ENCODE assay signal across 12 cellular contexts in the genomic region with DNA sequence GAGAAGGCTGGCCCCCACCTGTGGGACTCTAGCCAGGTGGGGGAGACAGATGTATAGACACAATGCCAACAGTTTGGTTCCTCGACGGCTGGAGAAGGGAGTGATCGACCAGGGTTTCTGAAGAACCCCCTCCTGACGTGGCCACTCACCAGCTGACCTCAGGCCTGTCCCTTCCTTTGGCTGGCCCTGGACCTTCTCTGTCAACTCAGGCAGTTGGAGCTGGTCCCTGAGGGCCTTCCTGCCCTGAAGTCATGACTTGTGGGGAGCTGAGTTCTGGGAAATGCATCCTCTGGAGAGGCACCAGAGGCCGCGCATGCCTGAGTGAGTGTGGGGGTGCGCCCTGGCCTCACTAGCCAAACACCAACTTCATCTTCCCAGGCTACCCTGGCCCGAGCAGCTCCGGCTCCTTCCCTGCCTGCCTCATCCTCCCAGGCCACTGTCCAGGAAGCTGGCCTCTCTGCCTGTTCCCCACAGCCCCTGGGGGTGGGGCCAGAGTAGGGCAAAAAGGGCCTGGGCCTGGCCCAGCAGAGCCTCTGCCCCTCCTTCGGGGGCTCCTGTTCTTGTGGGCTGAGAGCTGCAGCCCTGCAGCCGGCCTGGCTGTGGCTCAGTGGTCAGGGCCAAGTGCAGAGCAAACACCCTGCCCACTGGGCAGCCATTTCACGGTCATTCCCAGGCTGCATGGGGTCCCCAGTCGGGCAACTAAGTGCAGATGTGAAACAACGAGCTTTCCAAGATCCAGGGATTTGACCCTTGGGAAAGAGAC. TPM values are rescaled to one million over a fixed set of nuclear protein-coding genes. Genes with fewer than 3 reads are reported as not detected.
A peak's percentile ranks its signal among the peaks of the same experiment; 100 is the strongest.
DNase-seq lines count a peak whose midpoint lies in the region; ATAC-seq and TF ChIP-seq lines count a peak whose summit lies in the region.
"Had no signal": no experiment of that assay in that cellular context is flagged by ENCODE, and none has a peak within 500 bp of the region (broad histone marks: within the 10 kb centered on the region; RNA-seq: fewer than 3 reads in every experiment).

No MANE protein-coding gene starts in this region.

- peaks cover 56 to 74% (median 69%) of the 10 kb centered on the region in 4 donors for H3K4me1 ChIP-seq in esophagus muscularis mucosa
- H3K4me1 ChIP-seq in muscle layer of duodenum (ENCODE audit: control insufficient read depth in 1 of 2, insufficient read depth in 2 of 2, low read length in 2 of 2) = peaks cover 4 to 6% of the 10 kb centered on the region in 2 donors
- peaks cover 0 to 11% of the 10 kb centered on the region in 2 donors for H3K4me1 ChIP-seq in uterus

- H3K27ac ChIP-seq in esophagus muscularis mucosa (replicated peaks in 1 of 4) = peak overlapping the region; percentile 84 to 97 (median 92)
- H3K27ac ChIP-seq in muscle layer of duodenum (ENCODE audit: low read length) = peak overlapping the region; percentile 83
- peak overlapping the region; percentile 96 to 97 for H3K27ac ChIP-seq in uterus
- H3K27ac ChIP-seq in WERI-Rb-1 = no peak overlapping the region

- ATAC-seq in activated CD8-positive, alpha-beta T cell treated with anti-CD3 and anti-CD28 coated beads, Interleukin-2, amount 10 ng/mL, durations not matched to agents 7 days and 5 days = no peak
- ATAC-seq in activated CD8-positive, alpha-beta T cell treated with anti-CD3 and anti-CD28 coated beads for 36 hours = no peak
- no peak for ATAC-seq in HG03354 (IDR thresholded peaks at IDR 0.05; ENCODE audit: poor library complexity, severe bottlenecking, unreplicated experiment)

- CTCF ChIA-PET in activated CD8-positive, alpha-beta T cell treated with anti-CD3 and anti-CD28 coated beads, Interleukin-2, amount 10 ng/mL, durations not matched to agents 7 days and 5 days (lab: Charles Lee) = interaction anchor here (1.0 to 3.2 kb wide), 4 partner anchors 13 to 156 kb away, joined by 3 to 14 read pairs (median 4); no protein-coding TSS in a partner anchor
- CTCF ChIA-PET in activated CD8-positive, alpha-beta T cell treated with anti-CD3 and anti-CD28 coated beads for 36 hours (lab: Charles Lee) = interaction anchor here (1.0 to 1.7 kb wide), 4 partner anchors 12 to 171 kb away, joined by 3 to 8 read pairs (median 4); no protein-coding TSS in a partner anchor

- H3K9me3 Mint-ChIP-seq in activated CD8-positive, alpha-beta T cell treated with anti-CD3 and anti-CD28 coated beads, Interleukin-2, amount 10 ng/mL, durations not matched to agents 7 days and 5 days (ENCODE audit: insufficient read depth) = no peaks in the 10 kb centered on the region
- no peaks in the 10 kb centered on the region for H3K9me3 Mint-ChIP-seq in activated CD8-positive, alpha-beta T cell treated with anti-CD3 and anti-CD28 coated beads for 36 hours

- H3K27me3 ChIP-seq in esophagus muscularis mucosa (no peaks in the 10 kb centered on the region), muscle layer of duodenum (ENCODE audit: low read depth, low read length) (no peaks in the 10 kb centered on the region), uterus (no peaks in the 10 kb centered on the region), WERI-Rb-1 (ENCODE audit: insufficient read depth, low read depth, severe bottlenecking) (no peaks in the 10 kb centered on the region)

- H3K36me3 Mint-ChIP-seq in activated CD8-positive, alpha-beta T cell treated with anti-CD3 and anti-CD28 coated beads, Interleukin-2, amount 10 ng/mL, durations not matched to agents 7 days and 5 days (ENCODE audit: low read depth) = no peaks in the 10 kb centered on the region
- no peaks in the 10 kb centered on the region for H3K36me3 Mint-ChIP-seq in activated CD8-positive, alpha-beta T cell treated with anti-CD3 and anti-CD28 coated beads for 36 hours (ENCODE audit: low read depth)

- H3K36me3 ChIP-seq in esophagus muscularis mucosa (no peaks in the 10 kb centered on the region), muscle layer of duodenum (ENCODE audit: control insufficient read depth in 1 of 2, insufficient read depth in 2 of 2, low read length in 2 of 2) (no peaks in the 10 kb centered on the region), uterus (no peaks in the 10 kb centered on the region), WERI-Rb-1 (no peaks in the 10 kb centered on the region)

- intact Hi-C loops in activated CD8-positive, alpha-beta T cell treated with anti-CD3 and anti-CD28 coated beads for 36 hours (cut with micrococcal nuclease) = no loop called here
- intact Hi-C loops in esophagus muscularis mucosa (cut with DNase I) = no loop called here
- intact Hi-C loops in uterus (cut with DNase I; ENCODE audit: low total_unique reads) = loop anchor here (10.0 kb wide), 1 partner anchor 73 kb away; a partner anchor contains a TSS

- no peak overlapping the region for H3K4me3 Mint-ChIP-seq in activated CD8-positive, alpha-beta T cell treated with anti-CD3 and anti-CD28 coated beads, Interleukin-2, amount 10 ng/mL, durations not matched to agents 7 days and 5 days
- no peak overlapping the region for H3K4me3 Mint-ChIP-seq in activated CD8-positive, alpha-beta T cell treated with anti-CD3 and anti-CD28 coated beads for 36 hours

- POLR2A ChIA-PET in activated CD8-positive, alpha-beta T cell treated with anti-CD3 and anti-CD28 coated beads, Interleukin-2, amount 10 ng/mL, durations not matched to agents 7 days and 5 days (lab: Charles Lee) = interaction anchor here (0.6 to 1.1 kb wide), 2 partner anchors 70 to 102 kb away, joined by 3 read pairs; a partner anchor contains a TSS
- POLR2A ChIA-PET in activated CD8-positive, alpha-beta T cell treated with anti-CD3 and anti-CD28 coated beads for 36 hours (lab: Charles Lee) = interaction anchor here (0.6 to 1.3 kb wide), 5 partner anchors 8 to 130 kb away, joined by 3 to 4 read pairs (median 3); no protein-coding TSS in a partner anchor

- 56% methylated on average over 7 of the region's 14 CpGs for WGBS in esophagus muscularis mucosa

- no peak for DNase-seq in activated CD8-positive, alpha-beta T cell treated with anti-CD3 and anti-CD28 coated beads, Interleukin-2, amount 10 ng/mL, durations not matched to agents 7 days and 5 days
- no peak for DNase-seq in activated CD8-positive, alpha-beta T cell treated with anti-CD3 and anti-CD28 coated beads for 36 hours
- DNase-seq in esophagus muscularis mucosa (ENCODE audit: extremely low spot score) (no peak), uterus (peak; percentile 64 to 71), cerebellum (ENCODE audit: low spot score) (no peak), WERI-Rb-1 (no peak)
- DNase-seq: effector CD8-positive, alpha-beta T cell; NCI-H1417 treated with DMSO at 0.1 percent for 48 hours; SHP77; stimulated activated CD4-positive, alpha-beta T cell treated with anti-CD3 and anti-CD28 coated beads, Interleukin-4, amount 100 ng/mL, for 24 hours had no signal

- no peak for TF ChIP-seq CTCF in activated CD8-positive, alpha-beta T cell treated with anti-CD3 and anti-CD28 coated beads for 36 hours (IDR thresholded peaks at IDR 0.05)
- TF ChIP-seq CTCF in esophagus muscularis mucosa (IDR thresholded peaks at IDR 0.05) (no peak), uterus (IDR thresholded peaks at IDR 0.05) (no peak), WERI-Rb-1 (IDR thresholded peaks at IDR 0.05; ENCODE audit: low read depth, low read length) (no peak)

- H3K4me1 Mint-ChIP-seq in activated CD8-positive, alpha-beta T cell treated with anti-CD3 and anti-CD28 coated beads, Interleukin-2, amount 10 ng/mL, durations not matched to agents 7 days and 5 days (ENCODE audit: low read depth) = peaks cover 45% of the 10 kb centered on the region
- H3K4me1 Mint-ChIP-seq in activated CD8-positive, alpha-beta T cell treated with anti-CD3 and anti-CD28 coated beads for 36 hours (ENCODE audit: low read depth) = peaks cover 22% of the 10 kb centered on the region

- no peak overlapping the region for H3K4me3 ChIP-seq in esophagus muscularis mucosa
- H3K4me3 ChIP-seq in muscle layer of duodenum (ENCODE audit: low read depth in 1 of 2, low read length in 2 of 2) = no peak overlapping the region
- no peak overlapping the region for H3K4me3 ChIP-seq in uterus
- H3K4me3 ChIP-seq in WERI-Rb-1 (ENCODE audit: low read depth, low read length) = no peak overlapping the region

- peak overlapping the region; percentile 60 for H3K27ac Mint-ChIP-seq in activated CD8-positive, alpha-beta T cell treated with anti-CD3 and anti-CD28 coated beads, Interleukin-2, amount 10 ng/mL, durations not matched to agents 7 days and 5 days
- no peak overlapping the region for H3K27ac Mint-ChIP-seq in activated CD8-positive, alpha-beta T cell treated with anti-CD3 and anti-CD28 coated beads for 36 hours

- peak; percentile 7 for TF ChIP-seq EP300 in esophagus muscularis mucosa (IDR thresholded peaks at IDR 0.05)

- H3K9me3 ChIP-seq in esophagus muscularis mucosa (no peaks in the 10 kb centered on the region), muscle layer of duodenum (ENCODE audit: control insufficient read depth in 1 of 2, low read length in 2 of 2) (no peaks in the 10 kb centered on the region), uterus (no peaks in the 10 kb centered on the region), WERI-Rb-1 (ENCODE audit: severe bottlenecking) (no peaks in the 10 kb centered on the region)

- no peak for TF ChIP-seq POLR2A in esophagus muscularis mucosa (IDR thresholded peaks at IDR 0.05; ENCODE audit: low read depth)
- no peak for TF ChIP-seq POLR2A in uterus (IDR thresholded peaks at IDR 0.05)

- H3K27me3 Mint-ChIP-seq in activated CD8-positive, alpha-beta T cell treated with anti-CD3 and anti-CD28 coated beads, Interleukin-2, amount 10 ng/mL, durations not matched to agents 7 days and 5 days (ENCODE audit: low read depth) = no peaks in the 10 kb centered on the region
- no peaks in the 10 kb centered on the region for H3K27me3 Mint-ChIP-seq in activated CD8-positive, alpha-beta T cell treated with anti-CD3 and anti-CD28 coated beads for 36 hours

RNA-seq across cellular contexts. Expression of a gene that starts 23.6 kb away (rescaled TPM):
- 10 to 100 TPM; 74.1 to 78.4 TPM for total RNA-seq in activated CD8-positive, alpha-beta T cell treated with anti-CD3 and anti-CD28 coated beads, Interleukin-2, amount 10 ng/mL, durations not matched to agents 7 days and 5 days
- total RNA-seq in activated CD8-positive, alpha-beta T cell treated with anti-CD3 and anti-CD28 coated beads for 36 hours = 100 to 1,000 TPM in 1 of 2 experiments, 10 to 100 TPM in 1; 96.5 to 101 TPM
- total RNA-seq in esophagus muscularis mucosa = 10 to 100 TPM; 34.9 to 56.5 (median 47.2) TPM
- total RNA-seq in uterus = 10 to 100 TPM; 14.4 to 56.4 (median 17.8) TPM
- total RNA-seq in cerebellum = 12.3 TPM

RNA-seq across cellular contexts. Expression of a gene that starts 49.0 kb away (rescaled TPM):
- 10 to 100 TPM; 19.0 to 20.3 TPM for total RNA-seq in activated CD8-positive, alpha-beta T cell treated with anti-CD3 and anti-CD28 coated beads, Interleukin-2, amount 10 ng/mL, durations not matched to agents 7 days and 5 days
- total RNA-seq in activated CD8-positive, alpha-beta T cell treated with anti-CD3 and anti-CD28 coated beads for 36 hours = 10 to 100 TPM; 16.7 to 17.5 TPM
- 10 to 100 TPM in 1 of 4 donors, 1 to 10 TPM in 3; 4.6 to 12.5 (median 5.4) TPM for total RNA-seq in esophagus muscularis mucosa
- 10 to 100 TPM in 2 of 4 donors, 1 to 10 TPM in 1, under 1 TPM in 1; 0.29 to 24.7 (median 9.5) TPM for total RNA-seq in uterus
- 16.1 TPM for total RNA-seq in cerebellum

Comparison
In these comparisons a context has a peak if more than half of its experiments do, and no peak if none do; other contexts are left out.
1. DNase-seq: peak in uterus (2 of 2); none in activated CD8-positive, alpha-beta T cell treated with anti-CD3 and anti-CD28 coated beads, Interleukin-2, amount 10 ng/mL, durations not matched to agents 7 days and 5 days (single experiment), activated CD8-positive, alpha-beta T cell treated with anti-CD3 and anti-CD28 coated beads for 36 hours (single experiment), esophagus muscularis mucosa (single experiment), cerebellum (single experiment) and WERI-Rb-1 (single experiment).